26 cellular contexts compared by ENCODE assay signal in genomic region chr9:37236822-37237221, GRCh38.
"Had no signal": no experiment of that assay in that cellular context is flagged by ENCODE, and none has a peak within 500 bp of the region (broad histone marks: within the 10 kb centered on the region; RNA-seq: fewer than 3 reads in every experiment).

No MANE protein-coding gene starts in this region.

- H3K27me3 Mint-ChIP-seq: activated CD4-positive, alpha-beta T cell treated with anti-CD3 and anti-CD28 coated beads, Interleukin-2, amount 10 ng/mL, durations not matched to agents 7 days and 5 days had no signal

- H3K9me3 ChIP-seq: adrenal gland, breast epithelium, gastrocnemius medialis, heart left ventricle, spleen, tibial artery had no signal

- H3K27me3 ChIP-seq: adrenal gland, breast epithelium, gastrocnemius medialis, heart left ventricle, spleen, tibial artery had no signal

- H3K4me3 Mint-ChIP-seq: activated CD4-positive, alpha-beta T cell treated with anti-CD3 and anti-CD28 coated beads, Interleukin-2, amount 10 ng/mL, durations not matched to agents 7 days and 5 days; activated CD8-positive, alpha-beta T cell treated with anti-CD3 and anti-CD28 coated beads, Interleukin-2, amount 10 ng/mL, durations not matched to agents 7 days and 5 days had no signal

- H3K4me1 ChIP-seq: adrenal gland, breast epithelium, gastrocnemius medialis, tibial artery had no signal

- DNase-seq: activated CD4-positive, alpha-beta T cell treated with anti-CD3 and anti-CD28 coated beads, Interleukin-2, amount 10 ng/mL, durations not matched to agents 7 days and 5 days; activated CD8-positive, alpha-beta memory T cell treated with anti-CD3 and anti-CD28 coated beads, Interleukin-2, amount 50 U/mL, for 48 hours; activated CD8-positive, alpha-beta T cell treated with anti-CD3 and anti-CD28 coated beads, Interleukin-2, amount 10 ng/mL, durations not matched to agents 7 days and 5 days; activated effector memory CD4-positive, alpha-beta T cell treated with Interleukin-2 at 50 U/mL for 16 hours; activated naive CD4-positive, alpha-beta T cell treated with anti-CD3 and anti-CD28 coated beads, Interleukin-2, amount 50 U/mL, for 16 hours; activated T-cell treated with anti-CD3 and anti-CD28 coated beads, Interleukin-2, amount 50 U/mL, for 48 hours; adrenal gland; cortex of kidney; effector CD8-positive, alpha-beta T cell; gastrocnemius medialis; heart left ventricle; kidney; midbrain; occipital lobe; posterior cingulate gyrus; retina; spleen; stimulated activated naive CD4-positive, alpha-beta T cell treated with Interleukin-2 at 50 U/mL for 16 hours; substantia nigra; T-helper 9 cell; tibial artery had no signal

- H3K36me3 ChIP-seq: adrenal gland, breast epithelium, gastrocnemius medialis had no signal

- H3K9me3 Mint-ChIP-seq: activated CD4-positive, alpha-beta T cell treated with anti-CD3 and anti-CD28 coated beads, Interleukin-2, amount 10 ng/mL, durations not matched to agents 7 days and 5 days had no signal

- H3K27ac ChIP-seq: adrenal gland, breast epithelium, gastrocnemius medialis, heart left ventricle, tibial artery had no signal

- H3K27ac Mint-ChIP-seq: activated CD4-positive, alpha-beta T cell treated with anti-CD3 and anti-CD28 coated beads, Interleukin-2, amount 10 ng/mL, durations not matched to agents 7 days and 5 days; activated CD8-positive, alpha-beta T cell treated with anti-CD3 and anti-CD28 coated beads, Interleukin-2, amount 10 ng/mL, durations not matched to agents 7 days and 5 days had no signal

- FAIRE-seq: astrocyte, kidney had no signal

- H3K4me3 ChIP-seq: adrenal gland, breast epithelium, gastrocnemius medialis, heart left ventricle, spleen, tibial artery had no signal

- ATAC-seq: activated CD4-positive, CD25-positive, alpha-beta regulatory T cell treated with anti-CD3 and anti-CD28 coated beads, Interleukin-2, amount 50 U/mL, for 24 hours; activated CD8-positive, alpha-beta T cell treated with anti-CD3 and anti-CD28 coated beads, Interleukin-2, amount 10 ng/mL, durations not matched to agents 7 days and 5 days; esophagus mucosa; gastrocnemius medialis; heart left ventricle; left lobe of liver had no signal
